ENCODE assay signal across 16 cellular contexts in genomic region chr6:105067329-105067728, GRCh38.
A peak's percentile ranks its signal among the peaks of the same experiment; 100 is the strongest.
DNase-seq lines count a peak whose midpoint lies in the region; TF ChIP-seq lines count a peak whose summit lies in the region.
"Had no signal": no experiment of that assay in that cellular context is flagged by ENCODE, and none has a peak within 500 bp of the region (broad histone marks: within the 10 kb centered on the region; RNA-seq: fewer than 3 reads in every experiment).

No MANE protein-coding gene starts in this region.

- H3K4me3 Mint-ChIP-seq in Caco-2 (ENCODE audit: unreplicated experiment): peak overlapping the region; percentile 24
- H3K4me3 Mint-ChIP-seq: CD8-positive, alpha-beta T cell had no signal

- no peak for TF ChIP-seq POLR2A in testis (IDR thresholded peaks at IDR 0.05)

- no peak overlapping the region for H3K23ac ChIP-seq in mesenchymal stem cell (ENCODE audit: low read length in 2 of 2)

- H4K8ac ChIP-seq in mesenchymal stem cell (ENCODE audit: low read length): no peak overlapping the region

- H3K27ac ChIP-seq in mesenchymal stem cell (ENCODE audit: low read length, poor library complexity, severe bottlenecking) (no peak overlapping the region), testis (no peak overlapping the region)
- H3K27ac ChIP-seq: C4-2B, GM23248 had no signal

- H4K91ac ChIP-seq in mesenchymal stem cell (ENCODE audit: low read length): no peak overlapping the region

- DNase-seq in Caco-2 (no peak), OCI-M1 (lab: John Stamatoyannopoulos, UW) (peak; percentile 44), choroid plexus epithelial cell (ENCODE audit: low read depth) (peak; percentile 33), mesenchymal stem cell (peak; percentile 41), testis (no peak), NCI-H1417 treated with DMSO at 0.1 percent for 48 hours (lab: John Stamatoyannopoulos, UW) (no peak), GM10266 (ENCODE audit: extremely low spot score) (no peak)
- DNase-seq: BE2C; CD8-positive, alpha-beta T cell; COR-L47; DMS53; GF-D8; GM23248; H7; IMR-90 had no signal

- H3K9me3 Mint-ChIP-seq in Caco-2 (ENCODE audit: unreplicated experiment): no peaks in the 10 kb centered on the region
- H3K9me3 Mint-ChIP-seq: CD8-positive, alpha-beta T cell had no signal

- H3K9me3 ChIP-seq in Caco-2 (no peaks in the 10 kb centered on the region), mesenchymal stem cell (ENCODE audit: control insufficient read depth, low read length) (no peaks in the 10 kb centered on the region), testis (no peaks in the 10 kb centered on the region)
- H3K9me3 ChIP-seq: BE2C had no signal

- no peaks in the 10 kb centered on the region for H3K36me3 Mint-ChIP-seq in Caco-2 (ENCODE audit: insufficient read depth, unreplicated experiment)
- H3K36me3 Mint-ChIP-seq: CD8-positive, alpha-beta T cell had no signal

- no peak overlapping the region for H3K4ac ChIP-seq in mesenchymal stem cell (ENCODE audit: low read depth in 1 of 2, low read length in 2 of 2)

- H2BK15ac ChIP-seq in mesenchymal stem cell (ENCODE audit: low read depth, poor library complexity, severe bottlenecking): no peak overlapping the region

- intact Hi-C loops in Caco-2 (cut with micrococcal nuclease; ENCODE audit: unreplicated experiment): no loop called here
- intact Hi-C loops in testis (cut with DNase I; ENCODE audit: low total_unique reads): no loop called here

- CTCF ChIA-PET in Caco-2 (lab: Charles Lee): no interaction called here

- no peak overlapping the region for H2BK120ac ChIP-seq in mesenchymal stem cell (ENCODE audit: low read depth, low read length)

- TF ChIP-seq CTCF in Caco-2 (IDR thresholded peaks at IDR 0.05; ENCODE audit: insufficient read depth in 1 of 2, low read depth in 1 of 2, low read length in 1 of 2, severe bottlenecking in 1 of 2, unreplicated experiment in 1 of 2) (no peak), choroid plexus epithelial cell (conservative IDR thresholded peaks at IDR 0.05; ENCODE audit: low read depth, low read length) (no peak), testis (IDR thresholded peaks at IDR 0.05) (no peak), GM10266 (IDR thresholded peaks at IDR 0.05; ENCODE audit: control insufficient read depth, insufficient read depth, low read depth, missing control alignments) (no peak)

- no peak overlapping the region for H2AFZ ChIP-seq in mesenchymal stem cell (ENCODE audit: low read depth, low read length)
- H2AFZ ChIP-seq: GM23248 had no signal

- POLR2A ChIA-PET in Caco-2 (lab: Charles Lee): no interaction called here

- no TSS peak for BruUV-seq in Caco-2 (replicated peaks; lab: Mats Ljungman, UMichigan)

- H3K18ac ChIP-seq in mesenchymal stem cell (ENCODE audit: low read depth in 1 of 2, low read length in 2 of 2): no peak overlapping the region

- H3K27me3 ChIP-seq in Caco-2 (replicated peaks; ENCODE audit: control insufficient read depth, insufficient read depth, low read length): no peaks in the 10 kb centered on the region
- H3K27me3 ChIP-seq in mesenchymal stem cell (ENCODE audit: control insufficient read depth in 1 of 2, insufficient read depth in 1 of 2, low read length in 2 of 2): peaks cover 0 to 22% of the 10 kb centered on the region in 2 experiments
- no peaks in the 10 kb centered on the region for H3K27me3 ChIP-seq in testis
- H3K27me3 ChIP-seq: BE2C had no signal

- H2AK5ac ChIP-seq in mesenchymal stem cell (ENCODE audit: low read length, severe bottlenecking): no peak overlapping the region

- 0% methylated on average over 1 of the region's 1 CpG for WGBS in mesenchymal stem cell
- WGBS in testis, 2 donors: 40 to 42% methylated on average over 1 of the region's 1 CpG

- H3K27ac Mint-ChIP-seq in Caco-2 (ENCODE audit: unreplicated experiment): peak overlapping the region; percentile 45
- H3K27ac Mint-ChIP-seq: CD8-positive, alpha-beta T cell had no signal

- no peak overlapping the region for H3K4me2 ChIP-seq in mesenchymal stem cell (ENCODE audit: low read length, poor library complexity, severe bottlenecking)

- no peak overlapping the region for H3K9ac ChIP-seq in mesenchymal stem cell (ENCODE audit: low read length)
- H3K9ac ChIP-seq: GM23248 had no signal

- no peak overlapping the region for H2BK12ac ChIP-seq in mesenchymal stem cell (ENCODE audit: low read length in 2 of 2)

- no peaks in the 10 kb centered on the region for H3K79me1 ChIP-seq in mesenchymal stem cell (replicated peaks; ENCODE audit: low read length, poor library complexity, severe bottlenecking)

- H3K14ac ChIP-seq in mesenchymal stem cell (ENCODE audit: low read length in 2 of 2): no peak overlapping the region

- no peak overlapping the region for H2BK5ac ChIP-seq in mesenchymal stem cell (ENCODE audit: low read depth, low read length, poor library complexity, severe bottlenecking)

- H3K36me3 ChIP-seq in Caco-2 (ENCODE audit: control insufficient read depth, insufficient read depth, low read length) (no peaks in the 10 kb centered on the region), mesenchymal stem cell (ENCODE audit: control insufficient read depth in 1 of 2, insufficient read depth in 2 of 2, low read depth in 1 of 2, low read length in 2 of 2) (no peaks in the 10 kb centered on the region), testis (ENCODE audit: low read depth, missing control alignments) (no peaks in the 10 kb centered on the region)
- H3K36me3 ChIP-seq: BE2C had no signal

- H3K4me1 ChIP-seq in Caco-2 (peaks cover 37% of the 10 kb centered on the region), mesenchymal stem cell (ENCODE audit: control insufficient read depth, insufficient read depth, low read depth, low read length) (no peaks in the 10 kb centered on the region), testis (no peaks in the 10 kb centered on the region)

- H3K4me3 ChIP-seq in Caco-2 (ENCODE audit: low read depth, low read length): no peak overlapping the region
- no peak overlapping the region for H3K4me3 ChIP-seq in choroid plexus epithelial cell (ENCODE audit: low read depth, low read length)
- no peak overlapping the region for H3K4me3 ChIP-seq in mesenchymal stem cell (ENCODE audit: insufficient read depth in 1 of 2, low read depth in 1 of 2, low read length in 2 of 2)
- H3K4me3 ChIP-seq in testis: no peak overlapping the region
- H3K4me3 ChIP-seq: GM23248 had no signal

- H3K27me3 Mint-ChIP-seq in Caco-2 (ENCODE audit: insufficient read depth, unreplicated experiment): no peaks in the 10 kb centered on the region

- H3K4me1 Mint-ChIP-seq in Caco-2 (ENCODE audit: low read depth, unreplicated experiment): peaks cover 35% of the 10 kb centered on the region

Comparison
In these comparisons a context has a peak if more than half of its experiments do, and no peak if none do; other contexts are left out.
1. DNase-seq: peak in OCI-M1 (single experiment), choroid plexus epithelial cell (single experiment) and mesenchymal stem cell (single experiment); none in Caco-2 (0 of 2), testis (single experiment), NCI-H1417 treated with DMSO at 0.1 percent for 48 hours (single experiment) and GM10266 (single experiment).